In the genomic region with DNA sequence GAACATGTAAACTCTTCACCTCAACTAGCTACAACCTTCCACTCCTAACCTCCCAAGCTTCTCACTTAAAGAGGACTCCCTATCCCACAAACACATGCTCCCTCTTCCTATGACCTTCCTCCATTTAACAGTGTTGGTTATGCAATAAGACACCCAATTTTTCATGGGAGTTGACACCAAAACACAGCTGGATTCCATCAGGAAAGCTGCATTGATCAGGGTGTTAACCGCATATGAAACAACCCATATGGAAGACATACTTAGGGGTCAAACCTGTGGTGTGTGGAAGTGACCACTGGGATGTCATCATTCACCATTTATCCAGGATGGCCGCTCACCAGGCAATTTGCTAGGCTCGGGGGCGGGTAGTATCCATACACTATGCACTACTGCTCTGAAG, we compare ENCODE assay signal across 35 cellular contexts.
"Had no signal": no experiment of that assay in that cellular context is flagged by ENCODE, and none has a peak within 500 bp of the region (broad histone marks: within the 10 kb centered on the region; RNA-seq: fewer than 3 reads in every experiment).

No MANE protein-coding gene starts in this region.

- H3K4me3 Mint-ChIP-seq: activated CD4-positive, alpha-beta memory T cell treated with anti-CD3 and anti-CD28 coated beads for 36 hours; activated CD4-positive, alpha-beta T cell treated with anti-CD3 and anti-CD28 coated beads for 36 hours; activated CD4-positive, alpha-beta T cell treated with anti-CD3 and anti-CD28 coated beads, Interleukin-2, amount 10 ng/mL, durations not matched to agents 24 days and 14 days; activated CD8-positive, alpha-beta memory T cell treated with anti-CD3 and anti-CD28 coated beads, Interleukin-2, amount 10 ng/mL, durations not matched to agents 7 days and 5 days; activated CD8-positive, alpha-beta T cell treated with anti-CD3 and anti-CD28 coated beads, Interleukin-2, amount 10 ng/mL, durations not matched to agents 7 days and 5 days; activated naive CD4-positive, alpha-beta T cell treated with anti-CD3 and anti-CD28 coated beads for 36 hours; activated naive CD4-positive, alpha-beta T cell treated with anti-CD3 and anti-CD28 coated beads, Interleukin-2, amount 50 U/mL, for 24 hours; activated naive CD8-positive, alpha-beta T cell treated with anti-CD3 and anti-CD28 coated beads for 36 hours; activated naive CD8-positive, alpha-beta T cell treated with anti-CD3 and anti-CD28 coated beads, Interleukin-2, amount 50 U/mL, for 24 hours; activated T-helper 1 cell treated with anti-CD3 and anti-CD28 coated beads, Interleukin-12 subunit alpha, Interleukin-12 subunit beta, Interleukin-2, Interleukin-4 antibody, amounts not matched to agents 30 ng/mL and 10 ng/mL and 1 ng/mL, durations not matched to agents 14 hours and 24 hours and 36 hours; effector memory CD8-positive, alpha-beta T cell; T-helper 17 cell; T-helper 2 cell treated with Interferon-gamma antibody and Interleukin-4, amounts not matched to agents 5 μg/mL and 100 μg/mL, for 36 hours had no signal

- H3K27me3 Mint-ChIP-seq: activated CD4-positive, alpha-beta memory T cell treated with anti-CD3 and anti-CD28 coated beads for 36 hours; activated CD4-positive, alpha-beta T cell treated with anti-CD3 and anti-CD28 coated beads for 36 hours; activated naive CD4-positive, alpha-beta T cell treated with anti-CD3 and anti-CD28 coated beads, Interleukin-2, amount 50 U/mL, for 24 hours; effector memory CD8-positive, alpha-beta T cell; T-helper 17 cell had no signal

- DNase-seq: activated CD4-positive, alpha-beta memory T cell treated with anti-CD3 and anti-CD28 coated beads for 36 hours; activated CD4-positive, alpha-beta T cell treated with anti-CD3 and anti-CD28 coated beads for 36 hours; activated CD4-positive, alpha-beta T cell treated with anti-CD3 and anti-CD28 coated beads, Interleukin-2, amount 10 ng/mL, durations not matched to agents 24 days and 14 days; activated CD4-positive, CD25-positive, alpha-beta regulatory T cell; activated CD4-positive, CD25-positive, alpha-beta regulatory T cell treated with anti-CD3 and anti-CD28 coated beads, Interleukin-2, amount 50 U/mL, for 72 hours; activated CD8-positive, alpha-beta memory T cell treated with anti-CD3 and anti-CD28 coated beads, Interleukin-2, amount 10 ng/mL, durations not matched to agents 7 days and 5 days; activated CD8-positive, alpha-beta memory T cell treated with anti-CD3 and anti-CD28 coated beads, Interleukin-2, amount 50 U/mL, for 4 hours; activated CD8-positive, alpha-beta T cell treated with anti-CD3 and anti-CD28 coated beads, Interleukin-2, amount 10 ng/mL, durations not matched to agents 7 days and 5 days; activated effector memory CD4-positive, alpha-beta T cell treated with anti-CD3 and anti-CD28 coated beads, Interleukin-2, amount 50 U/mL, for 16 hours; activated naive CD4-positive, alpha-beta T cell treated with anti-CD3 and anti-CD28 coated beads for 36 hours; activated naive CD8-positive, alpha-beta T cell treated with anti-CD3 and anti-CD28 coated beads for 36 hours; activated naive CD8-positive, alpha-beta T cell treated with anti-CD3 and anti-CD28 coated beads, Interleukin-2, amount 50 U/mL, for 24 hours; activated T-cell treated with anti-CD3 and anti-CD28 coated beads, Interleukin-2, amount 50 U/mL, for 1 hour; activated T-cell treated with anti-CD3 and anti-CD28 coated beads, Interleukin-2, amount 50 U/mL, for 48 hours; adrenal gland; aorta; body of pancreas; caudate nucleus; cortex of kidney; dermis blood vessel endothelial cell; effector CD4-positive, alpha-beta T cell; effector memory CD8-positive, alpha-beta T cell; foreskin melanocyte; heart right ventricle; T-helper 17 cell; T1000 had no signal

- H3K27ac Mint-ChIP-seq: activated CD4-positive, alpha-beta memory T cell treated with anti-CD3 and anti-CD28 coated beads for 36 hours; activated CD4-positive, alpha-beta T cell treated with anti-CD3 and anti-CD28 coated beads for 36 hours; activated CD4-positive, alpha-beta T cell treated with anti-CD3 and anti-CD28 coated beads, Interleukin-2, amount 10 ng/mL, durations not matched to agents 24 days and 14 days; activated CD8-positive, alpha-beta memory T cell treated with anti-CD3 and anti-CD28 coated beads, Interleukin-2, amount 10 ng/mL, durations not matched to agents 7 days and 5 days; activated CD8-positive, alpha-beta T cell treated with anti-CD3 and anti-CD28 coated beads, Interleukin-2, amount 10 ng/mL, durations not matched to agents 7 days and 5 days; activated naive CD4-positive, alpha-beta T cell treated with anti-CD3 and anti-CD28 coated beads for 36 hours; activated naive CD4-positive, alpha-beta T cell treated with anti-CD3 and anti-CD28 coated beads, Interleukin-2, amount 50 U/mL, for 24 hours; activated naive CD8-positive, alpha-beta T cell treated with anti-CD3 and anti-CD28 coated beads for 36 hours; activated naive CD8-positive, alpha-beta T cell treated with anti-CD3 and anti-CD28 coated beads, Interleukin-2, amount 50 U/mL, for 24 hours; activated T-helper 1 cell treated with anti-CD3 and anti-CD28 coated beads, Interleukin-12 subunit alpha, Interleukin-12 subunit beta, Interleukin-2, Interleukin-4 antibody, amounts not matched to agents 30 ng/mL and 10 ng/mL and 1 ng/mL, durations not matched to agents 14 hours and 24 hours and 36 hours; activated T-helper 2 cell treated with anti-CD3 and anti-CD28 coated beads, Interferon-gamma antibody, Interleukin-2, Interleukin-4, amounts not matched to agents 10 μg/mL and 5 μg/mL and 100 μg/mL, durations not matched to agents 14 hours and 24 hours and 36 hours; effector memory CD8-positive, alpha-beta T cell; T-helper 17 cell; T-helper 2 cell treated with Interferon-gamma antibody and Interleukin-4, amounts not matched to agents 5 μg/mL and 100 μg/mL, for 36 hours had no signal

- FAIRE-seq: colon, endometrium had no signal

- H3K79me2 ChIP-seq: hepatocyte had no signal

- H3K4me3 ChIP-seq: adrenal gland, body of pancreas, gastroesophageal sphincter, heart right ventricle, hepatocyte had no signal

- H3K27ac ChIP-seq: adrenal gland, body of pancreas, gastroesophageal sphincter, heart right ventricle, hepatocyte had no signal

- H3K4me2 ChIP-seq: hepatocyte had no signal

- ATAC-seq: activated CD4-positive, alpha-beta T cell treated with anti-CD3 and anti-CD28 coated beads for 36 hours; activated CD8-positive, alpha-beta memory T cell treated with anti-CD3 and anti-CD28 coated beads, Interleukin-2, amount 10 ng/mL, durations not matched to agents 7 days and 5 days; activated CD8-positive, alpha-beta T cell treated with anti-CD3 and anti-CD28 coated beads, Interleukin-2, amount 10 ng/mL, durations not matched to agents 7 days and 5 days; activated naive CD8-positive, alpha-beta T cell treated with anti-CD3 and anti-CD28 coated beads, Interleukin-2, amount 50 U/mL, for 24 hours; body of pancreas; effector memory CD8-positive, alpha-beta T cell; esophagus mucosa; gastroesophageal sphincter; heart right ventricle; T-helper 17 cell had no signal

- H2AFZ ChIP-seq: hepatocyte had no signal

- H3K27me3 ChIP-seq: adrenal gland, body of pancreas, gastroesophageal sphincter, hepatocyte had no signal
